11 cellular contexts compared by ENCODE assay signal in genomic region chr17:57106107-57106835, GRCh38.
DNase-seq lines count a peak whose midpoint lies in the region; ATAC-seq and TF ChIP-seq lines count a peak whose summit lies in the region.
"Had no signal": no experiment of that assay in that cellular context is flagged by ENCODE, and none has a peak within 500 bp of the region (broad histone marks: within the 10 kb centered on the region; RNA-seq: fewer than 3 reads in every experiment).

No MANE protein-coding gene starts in this region.

- ATAC-seq in stimulated activated naive CD8-positive, alpha-beta T cell treated with anti-CD3 and anti-CD28 coated beads, Interleukin-15, Interleukin-2, amounts not matched to agents 100 U/mL and 50 U/mL, for 24 hours = no peak
- no peak for ATAC-seq in HG02938 (IDR thresholded peaks at IDR 0.05; ENCODE audit: unreplicated experiment)

- TF ChIP-seq CTCF in GM12865 (IDR thresholded peaks at IDR 0.05; ENCODE audit: insufficient read depth, low read depth, low read length, missing control alignments) (peak; percentile 5), choroid plexus epithelial cell (conservative IDR thresholded peaks at IDR 0.05; ENCODE audit: low read depth, low read length) (peak; percentile 53), nephron progenitor cell (IDR thresholded peaks at IDR 0.05) (no peak)

- H3K4me1 Mint-ChIP-seq in nephron progenitor cell = peaks cover 50% of the 10 kb centered on the region

- DNase-seq in GM12865 (ENCODE audit: low read depth) (no peak), NCI-H1694 (lab: John Stamatoyannopoulos, UW) (peak; percentile 61), choroid plexus epithelial cell (ENCODE audit: low read depth) (no peak), nephron progenitor cell (no peak), germinal center (ENCODE audit: low spot score) (no peak)
- no peak for DNase-seq in stimulated activated CD4-positive, alpha-beta T cell treated with anti-CD3 and anti-CD28 coated beads, Interleukin-12 subunit alpha, Interleukin-12 subunit beta, amount 100 ng/mL, for 4 hours
- no peak for DNase-seq in stimulated activated naive CD8-positive, alpha-beta T cell treated with anti-CD3 and anti-CD28 coated beads, Interleukin-15, Interleukin-2, amounts not matched to agents 100 U/mL and 50 U/mL, for 24 hours
- DNase-seq: activated naive CD8-positive, alpha-beta T cell treated with anti-CD3 and anti-CD28 coated beads, Interleukin-2, amount 10 ng/mL, durations not matched to agents 7 days and 5 days; mesenchymal stem cell; stimulated activated CD8-positive, alpha-beta memory T cell treated with anti-CD3 and anti-CD28 coated beads, Interleukin-4, amount 100 ng/mL, for 48 hours had no signal

- H3K4me3 ChIP-seq in GM12865 (ENCODE audit: low read depth, low read length) = no peak overlapping the region
- no peak overlapping the region for H3K4me3 ChIP-seq in choroid plexus epithelial cell (ENCODE audit: low read depth, low read length)

- H3K27ac Mint-ChIP-seq in nephron progenitor cell = peak overlapping the region; percentile 85
- H3K27ac Mint-ChIP-seq: activated naive CD8-positive, alpha-beta T cell treated with anti-CD3 and anti-CD28 coated beads, Interleukin-2, amount 10 ng/mL, durations not matched to agents 7 days and 5 days had no signal

- H3K4me3 Mint-ChIP-seq in nephron progenitor cell = no peak overlapping the region
- H3K4me3 Mint-ChIP-seq: activated naive CD8-positive, alpha-beta T cell treated with anti-CD3 and anti-CD28 coated beads, Interleukin-2, amount 10 ng/mL, durations not matched to agents 7 days and 5 days had no signal

- peaks cover 22% of the 10 kb centered on the region for H3K36me3 Mint-ChIP-seq in nephron progenitor cell (ENCODE audit: low read depth)

- no peaks in the 10 kb centered on the region for H3K9me3 Mint-ChIP-seq in nephron progenitor cell
- H3K9me3 Mint-ChIP-seq: activated naive CD8-positive, alpha-beta T cell treated with anti-CD3 and anti-CD28 coated beads, Interleukin-2, amount 10 ng/mL, durations not matched to agents 7 days and 5 days had no signal

- peaks cover 3% of the 10 kb centered on the region for H3K27me3 Mint-ChIP-seq in nephron progenitor cell (ENCODE audit: low read depth, poor library complexity)
- H3K27me3 Mint-ChIP-seq: activated naive CD8-positive, alpha-beta T cell treated with anti-CD3 and anti-CD28 coated beads, Interleukin-2, amount 10 ng/mL, durations not matched to agents 7 days and 5 days had no signal
